ENCODE assay signal across 8 cellular contexts in the genomic region with DNA sequence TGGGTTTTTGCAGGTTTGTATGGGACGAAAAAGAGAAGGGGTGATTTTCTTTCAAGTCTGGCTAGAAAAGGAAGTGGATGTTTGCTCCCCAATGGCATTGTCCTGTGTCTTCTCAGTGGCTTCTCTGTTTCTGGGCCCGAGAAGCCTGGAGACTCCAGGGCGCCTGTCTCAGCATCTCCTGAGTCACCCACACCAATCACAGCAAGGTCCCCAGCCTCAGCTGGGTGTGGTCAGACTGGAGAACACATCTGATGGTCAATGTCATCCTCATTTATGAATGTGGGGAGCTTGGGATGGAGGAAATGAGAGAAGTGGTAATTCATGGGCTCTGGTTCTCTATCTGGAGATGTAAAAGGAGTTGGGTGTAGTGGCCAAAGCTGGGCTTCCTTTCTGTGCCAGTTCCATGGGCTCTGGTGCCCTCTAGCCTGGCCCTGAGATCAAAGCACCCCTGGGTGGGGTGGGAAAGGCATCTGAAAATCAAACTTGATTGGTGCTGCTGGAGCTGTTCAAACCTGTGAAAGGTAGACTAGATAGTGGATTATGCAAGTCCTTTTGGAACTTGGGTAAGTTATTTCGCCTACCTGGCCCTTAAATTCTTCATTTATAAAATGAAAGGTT. TPM values are rescaled to one million over a fixed set of nuclear protein-coding genes. Genes with fewer than 3 reads are reported as not detected.
DNase-seq lines count a peak whose midpoint lies in the region; ATAC-seq and TF ChIP-seq lines count a peak whose summit lies in the region.

No MANE protein-coding gene starts in this region.

- ATAC-seq in right lobe of liver (peak; percentile 78 to 92 (median 84)), HG02571 (IDR thresholded peaks at IDR 0.05; ENCODE audit: unreplicated experiment) (no peak)

- no peaks in the 10 kb centered on the region for H3K4me1 ChIP-seq in adipocyte (ENCODE audit: control insufficient read depth, insufficient read depth, low read length)
- H3K4me1 ChIP-seq in right lobe of liver: no peaks in the 10 kb centered on the region

- H3K4me3 ChIP-seq in adipocyte (ENCODE audit: low read length): no peak overlapping the region
- no peak overlapping the region for H3K4me3 ChIP-seq in right lobe of liver

- in situ Hi-C loops in Caki2 (cut with HindIII; ENCODE audit: low pct_unique_long_range_greater_than_20kb, low sequenced_read_pairs): no loop called here

- DNase-seq in Caki2 (ENCODE audit: low read depth) (peak; percentile 33), HT1080 (ENCODE audit: low read depth) (peak; percentile 52), adipocyte (ENCODE audit: low read depth) (peak; percentile 61), right lobe of liver (peak in 1 of 3 donors; percentile 34), NCI-H1105 (lab: John Stamatoyannopoulos, UW) (no peak), inferior parietal cortex (ENCODE audit: extremely low spot score) (no peak)
- DNase-seq in stimulated activated CD4-positive, alpha-beta T cell treated with anti-CD3 and anti-CD28 coated beads, Interleukin-4, amount 100 ng/mL, for 1 hour: no peak

- WGBS in right lobe of liver (ENCODE audit: insufficient coverage, low coverage, low lambda C conversion rate, missing lambda C conversion rate): 71% methylated on average over 4 of the region's 4 CpGs

- no peak overlapping the region for H3K9ac ChIP-seq in adipocyte (ENCODE audit: low read length)

- H3K27me3 ChIP-seq in adipocyte (replicated peaks; ENCODE audit: control insufficient read depth, insufficient read depth, low read length) (no peaks in the 10 kb centered on the region), right lobe of liver (no peaks in the 10 kb centered on the region)

- intact Hi-C loops in right lobe of liver (cut with DNase I): loop anchor here in 1 of 2 donors (10.0 kb wide), 1 partner anchor 71 kb away; no protein-coding TSS in a partner anchor

- H3K9me3 ChIP-seq in adipocyte (ENCODE audit: control insufficient read depth, low read length) (peaks cover 6% of the 10 kb centered on the region), right lobe of liver (no peaks in the 10 kb centered on the region)

- no peak for TF ChIP-seq POLR2A in right lobe of liver (IDR thresholded peaks at IDR 0.05)

- no peak overlapping the region for H3K27ac ChIP-seq in right lobe of liver

- H3K36me3 ChIP-seq in adipocyte (ENCODE audit: control insufficient read depth, insufficient read depth, low read length, severe bottlenecking) (no peaks in the 10 kb centered on the region), right lobe of liver (no peaks in the 10 kb centered on the region)

- TF ChIP-seq CTCF in right lobe of liver (IDR thresholded peaks at IDR 0.05): peak; percentile 20 to 52 (median 34)

RNA-seq across cellular contexts. Expression of gene RASL11A, which starts 13.4 kb away (rescaled TPM):
- 44.7 and 107 TPM in 2 replicates for total RNA-seq in Caki2 (2014; rRNA removed; shearing (Covaris generic); ENCODE audit: low replicate concordance)
- 13.4 and 16.2 TPM in 2 replicates for total RNA-seq in HT1080 (2014; rRNA removed; shearing (Covaris generic))
- polyA plus RNA-seq in HT1080 (2015; cell fraction: cytosol; rRNA removed): 4.0 and 6.6 TPM in 2 replicates
- polyA plus RNA-seq in HT1080 (2015; cell fraction: nucleus; rRNA removed): 2.0 and 4.2 TPM in 2 replicates
- total RNA-seq in right lobe of liver: 10 to 100 TPM in 1 of 6 experiments, 1 to 10 TPM in 5; 4.2 to 23.4 (median 6.1) TPM

RNA-seq across cellular contexts. Expression of gene RPL21, which starts 32.7 kb away (rescaled TPM):
- total RNA-seq in Caki2 (2014; rRNA removed; shearing (Covaris generic); ENCODE audit: low replicate concordance): 791 and 923 TPM in 2 replicates
- total RNA-seq in HT1080 (2014; rRNA removed; shearing (Covaris generic)): 982 and 1,844 TPM in 2 replicates
- 1,686 and 2,051 TPM in 2 replicates for polyA plus RNA-seq in HT1080 (2015; cell fraction: cytosol; rRNA removed)
- polyA plus RNA-seq in HT1080 (2015; cell fraction: nucleus; rRNA removed): 531 and 614 TPM in 2 replicates
- total RNA-seq in right lobe of liver: 100 to 1,000 TPM; 174 to 362 (median 317) TPM

Comparison
In these comparisons a context has a peak if more than half of its experiments do, and no peak if none do; other contexts are left out.
1. DNase-seq: peak in Caki2 (single experiment), HT1080 (single experiment) and adipocyte (single experiment); none in NCI-H1105 (single experiment), stimulated activated CD4-positive, alpha-beta T cell treated with anti-CD3 and anti-CD28 coated beads, Interleukin-4, amount 100 ng/mL, for 1 hour (single experiment) and inferior parietal cortex (single experiment).